ENCODE assay signal across 1 cellular context in genomic region chr1:95311006-95311405, GRCh38.
TF ChIP-seq lines count a peak whose summit lies in the region.

No MANE protein-coding gene starts in this region.

TF ChIP-seq in WTC11, 78 proteins besides CTCF, POLR2A, EP300 and RAD21 (continued from another document):
- no peak for TF ChIP-seq USF1 (CRISPR knock-in tag; IDR thresholded peaks at IDR 0.05)
- no peak for TF ChIP-seq USF2 (CRISPR knock-in tag; IDR thresholded peaks at IDR 0.05)
- no peak for TF ChIP-seq STAT6 (CRISPR knock-in tag; conservative IDR thresholded peaks at IDR 0.05; ENCODE audit: low read depth)
- TF ChIP-seq EMX1 (CRISPR knock-in tag; IDR thresholded peaks at IDR 0.05) = no peak
- TF ChIP-seq FOXP4 (CRISPR knock-in tag; IDR thresholded peaks at IDR 0.05) = no peak
- TF ChIP-seq ZNF532 (CRISPR knock-in tag; IDR thresholded peaks at IDR 0.05; ENCODE audit: borderline replicate concordance) = no peak
- no peak for TF ChIP-seq SP1 (CRISPR knock-in tag; conservative IDR thresholded peaks at IDR 0.05)
- TF ChIP-seq TEAD4 (CRISPR knock-in tag; IDR thresholded peaks at IDR 0.05) = no peak
- no peak for TF ChIP-seq ZNF512 (CRISPR knock-in tag; IDR thresholded peaks at IDR 0.05; ENCODE audit: borderline replicate concordance)
- TF ChIP-seq JAZF1 (CRISPR knock-in tag; IDR thresholded peaks at IDR 0.05) = no peak
